29 cellular contexts compared by ENCODE assay signal in genomic region chr2:218026244-218026643, GRCh38. TPM values are rescaled to one million over a fixed set of nuclear protein-coding genes. Genes with fewer than 3 reads are reported as not detected.
DNase-seq lines count a peak whose midpoint lies in the region; TF ChIP-seq lines count a peak whose summit lies in the region.
"Had no signal": no experiment of that assay in that cellular context is flagged by ENCODE, and none has a peak within 500 bp of the region (broad histone marks: within the 10 kb centered on the region; RNA-seq: fewer than 3 reads in every experiment).

No MANE protein-coding gene starts in this region.

- H3K4me1 Mint-ChIP-seq in MCF 10A (ENCODE audit: insufficient read depth, unreplicated experiment), result no peaks in the 10 kb centered on the region
- peaks cover 11% of the 10 kb centered on the region for H3K4me1 Mint-ChIP-seq in type B pancreatic cell (ENCODE audit: unreplicated experiment)
- no peaks in the 10 kb centered on the region for H3K4me1 Mint-ChIP-seq in activated naive CD8-positive, alpha-beta T cell treated with anti-CD3 and anti-CD28 coated beads for 36 hours

- H3K9me3 Mint-ChIP-seq in MCF 10A (ENCODE audit: unreplicated experiment) (no peaks in the 10 kb centered on the region), type B pancreatic cell (no peaks in the 10 kb centered on the region)
- no peaks in the 10 kb centered on the region for H3K9me3 Mint-ChIP-seq in activated naive CD8-positive, alpha-beta T cell treated with anti-CD3 and anti-CD28 coated beads for 36 hours
- H3K9me3 Mint-ChIP-seq: neural crest cell; stimulated activated naive CD8-positive, alpha-beta T cell treated with anti-CD3 and anti-CD28 coated beads, Interleukin-15, Interleukin-2, amounts not matched to agents 100 ng/mL and 50 ng/mL, for 24 hours had no signal

- POLR2A ChIA-PET in MCF 10A (lab: Yijun Ruan, JAX), result no interaction called here
- POLR2A ChIA-PET in RWPE1 (lab: Yijun Ruan, JAX; ENCODE audit: low non-redundant PET), result no interaction called here

- CTCF ChIA-PET in MCF 10A (lab: Yijun Ruan, JAX), result interaction anchor here (0.6 kb wide), 1 partner anchor 86 kb away, joined by 4 read pairs; no protein-coding TSS in a partner anchor
- CTCF ChIA-PET in RWPE1 (lab: Yijun Ruan, JAX), result interaction anchor here (0.7 to 1.0 kb wide), 3 partner anchors 10 to 241 kb away, joined by 3 to 5 read pairs (median 3); no protein-coding TSS in a partner anchor

- H3K27me3 ChIP-seq in breast epithelium (no peaks in the 10 kb centered on the region), H7 (ENCODE audit: control insufficient read depth, insufficient read depth, low read length) (no peaks in the 10 kb centered on the region)
- H3K27me3 ChIP-seq: BE2C, colonic mucosa had no signal

- no peak for TF ChIP-seq POLR2A in breast epithelium (IDR thresholded peaks at IDR 0.05)

- H3K27ac Mint-ChIP-seq in MCF 10A (ENCODE audit: low read depth, unreplicated experiment), result no peak overlapping the region
- H3K27ac Mint-ChIP-seq in type B pancreatic cell, result no peak overlapping the region
- H3K27ac Mint-ChIP-seq in activated naive CD8-positive, alpha-beta T cell treated with anti-CD3 and anti-CD28 coated beads for 36 hours, result no peak overlapping the region
- H3K27ac Mint-ChIP-seq: stimulated activated naive CD8-positive, alpha-beta T cell treated with anti-CD3 and anti-CD28 coated beads, Interleukin-15, Interleukin-2, amounts not matched to agents 100 ng/mL and 50 ng/mL, for 24 hours; T-helper 17 cell had no signal

- intact Hi-C loops in breast epithelium (cut with DNase I; ENCODE audit: low total_unique reads), result loop anchor here (5.0 to 10.0 kb wide), 2 partner anchors 241 to 1879 kb away; no protein-coding TSS in a partner anchor
- intact Hi-C loops in MCF 10A (cut with micrococcal nuclease), result no loop called here

- H3K36me3 Mint-ChIP-seq in MCF 10A (ENCODE audit: insufficient read depth, unreplicated experiment) (no peaks in the 10 kb centered on the region), type B pancreatic cell (no peaks in the 10 kb centered on the region)
- no peaks in the 10 kb centered on the region for H3K36me3 Mint-ChIP-seq in activated naive CD8-positive, alpha-beta T cell treated with anti-CD3 and anti-CD28 coated beads for 36 hours
- H3K36me3 Mint-ChIP-seq: brain had no signal

- H3K36me3 ChIP-seq in breast epithelium, result no peaks in the 10 kb centered on the region
- H3K36me3 ChIP-seq in H7 (replicated peaks; ENCODE audit: control insufficient read depth, insufficient read depth, low read length), result no peaks in the 10 kb centered on the region
- H3K36me3 ChIP-seq: BE2C, colonic mucosa, HAP-1, lower lobe of right lung had no signal

- TF ChIP-seq CTCF in breast epithelium (IDR thresholded peaks at IDR 0.05), result no peak
- TF ChIP-seq CTCF in MCF 10A (IDR thresholded peaks at IDR 0.05; ENCODE audit: unreplicated experiment), result no peak
- TF ChIP-seq CTCF in RWPE1 (conservative IDR thresholded peaks at IDR 0.05; ENCODE audit: low read depth), result no peak
- no peak for TF ChIP-seq CTCF in type B pancreatic cell (conservative IDR thresholded peaks at IDR 0.05)

- H3K4me1 ChIP-seq in breast epithelium, result peaks cover 0 to 35% of the 10 kb centered on the region in 2 donors
- H3K4me1 ChIP-seq: Caco-2, colonic mucosa, HAP-1, lower lobe of right lung had no signal

- H3K27ac ChIP-seq in breast epithelium (peak overlapping the region; percentile 61 to 79), RWPE1 (peak overlapping the region; percentile 82)
- H3K27ac ChIP-seq: colonic mucosa, KMS-11, lower lobe of right lung had no signal

- H3K4me3 ChIP-seq in breast epithelium (no peak overlapping the region), H7 (ENCODE audit: insufficient read depth, low read depth, low read length) (no peak overlapping the region)
- H3K4me3 ChIP-seq: colonic mucosa, HAP-1, lower lobe of right lung, mucosa of descending colon had no signal

- H3K9me3 ChIP-seq in breast epithelium, result no peaks in the 10 kb centered on the region
- H3K9me3 ChIP-seq: BE2C, Caco-2, colonic mucosa, HAP-1, lower lobe of right lung, mucosa of descending colon, SK-N-SH had no signal

- DNase-seq in breast epithelium (ENCODE audit: low spot score in 2 of 2) (no peak), MCF 10A (ENCODE audit: unreplicated experiment) (no peak), RWPE1 (ENCODE audit: low spot score) (no peak), islet precursor cell (peak; percentile 41), type B pancreatic cell (ENCODE audit: extremely low spot score, unreplicated experiment) (peak; percentile 48), SK-N-DZ (ENCODE audit: low spot score) (no peak), H7 (no peak)
- no peak for DNase-seq in activated naive CD8-positive, alpha-beta T cell treated with anti-CD3 and anti-CD28 coated beads for 36 hours
- DNase-seq: activated CD4-positive, alpha-beta T cell treated with anti-CD3 and anti-CD28 coated beads, Interleukin-2, amount 50 U/mL, for 1 hour; colonic mucosa; DMS79; GF-D8; MV-4-11; NCI-H1694; NCI-H2171 treated with DMSO at 0.1 percent for 48 hours; NCI-H524 treated with DMSO at 0.1 percent for 48 hours; T-helper 17 cell; trophoblast cell had no signal

- no TSS peak for BruUV-seq in MCF 10A (replicated peaks; lab: Mats Ljungman, UMichigan)

- H3K4me3 Mint-ChIP-seq in MCF 10A (ENCODE audit: unreplicated experiment), result no peak overlapping the region
- no peak overlapping the region for H3K4me3 Mint-ChIP-seq in type B pancreatic cell
- no peak overlapping the region for H3K4me3 Mint-ChIP-seq in activated naive CD8-positive, alpha-beta T cell treated with anti-CD3 and anti-CD28 coated beads for 36 hours
- H3K4me3 Mint-ChIP-seq: neural crest cell; stimulated activated naive CD8-positive, alpha-beta T cell treated with anti-CD3 and anti-CD28 coated beads, Interleukin-15, Interleukin-2, amounts not matched to agents 100 ng/mL and 50 ng/mL, for 24 hours; T-helper 17 cell had no signal

- no peaks in the 10 kb centered on the region for H3K27me3 Mint-ChIP-seq in MCF 10A (ENCODE audit: insufficient read depth, unreplicated experiment)
- H3K27me3 Mint-ChIP-seq in type B pancreatic cell, result peaks cover 16% of the 10 kb centered on the region
- no peaks in the 10 kb centered on the region for H3K27me3 Mint-ChIP-seq in activated naive CD8-positive, alpha-beta T cell treated with anti-CD3 and anti-CD28 coated beads for 36 hours
- H3K27me3 Mint-ChIP-seq: stimulated activated naive CD8-positive, alpha-beta T cell treated with anti-CD3 and anti-CD28 coated beads, Interleukin-15, Interleukin-2, amounts not matched to agents 100 ng/mL and 50 ng/mL, for 24 hours; T-helper 17 cell had no signal

RNA-seq across cellular contexts. Expression of gene TNS1, which starts 23.4 kb away (rescaled TPM):
- total RNA-seq in breast epithelium, result 100 to 1,000 TPM; 141 to 577 (median 154) TPM
- 2.9 and 3.3 TPM in 2 replicates for total RNA-seq in MCF 10A (2022)
- total RNA-seq in type B pancreatic cell (ENCODE audit: low replicate concordance), result 59.2 and 87.5 TPM in 2 replicates
- polyA plus RNA-seq in SK-N-DZ (2014; cell fraction: cytosol; rRNA removed), result 3.5 and 3.9 TPM in 2 replicates
- polyA plus RNA-seq in SK-N-DZ (2014; cell fraction: nucleus; rRNA removed), result 3.5 and 10.2 TPM in 2 replicates
- total RNA-seq in H7 (2014; rRNA removed; shearing (Covaris generic)), result 3.1 and 3.8 TPM in 2 replicates
- 1 to 10 TPM in 1 of 2 experiments, under 1 TPM in 1; 0.89 to 1.4 TPM for total RNA-seq in activated naive CD8-positive, alpha-beta T cell treated with anti-CD3 and anti-CD28 coated beads for 36 hours

RNA-seq across cellular contexts. Expression of gene RUFY4, which starts 42.8 kb away (rescaled TPM):
- 1 to 10 TPM in 1 of 3 donors, not detected in 2; 2.8 TPM for total RNA-seq in breast epithelium
- total RNA-seq in MCF 10A (2022), result not detected in 2 replicates
- not detected in 2 replicates for total RNA-seq in type B pancreatic cell (ENCODE audit: low replicate concordance)
- polyA plus RNA-seq in SK-N-DZ (2014; cell fraction: cytosol; rRNA removed), result 0.39 TPM in 1 of 2 replicates, not detected in the other
- polyA plus RNA-seq in SK-N-DZ (2014; cell fraction: nucleus; rRNA removed), result 1.1 and 2.0 TPM in 2 replicates
- total RNA-seq in H7 (2014; rRNA removed; shearing (Covaris generic)), result not detected in 2 replicates
- total RNA-seq in activated naive CD8-positive, alpha-beta T cell treated with anti-CD3 and anti-CD28 coated beads for 36 hours, result 1 to 10 TPM; 1.6 to 2.0 TPM
- total RNA-seq: Caco-2, colonic mucosa, HT1080, lower lobe of right lung, mucosa of descending colon, neural crest cell had no signal
- polyA plus RNA-seq: SK-N-SH had no signal

Comparison
In these comparisons a context has a peak if more than half of its experiments do, and no peak if none do; other contexts are left out.
1. RNA of gene TNS1, which starts 23.4 kb away (total RNA-seq): 141 to 577 TPM in breast epithelium and 59.2 to 87.5 TPM in type B pancreatic cell; 2.9 to 3.3 TPM in MCF 10A, 3.1 to 3.8 TPM in H7 and 0.89 to 1.4 TPM in activated naive CD8-positive, alpha-beta T cell treated with anti-CD3 and anti-CD28 coated beads for 36 hours; every median in the first group is over 10 times any median in the second.
2. DNase-seq: peak in islet precursor cell (single experiment) and type B pancreatic cell (single experiment); none in breast epithelium (0 of 2), MCF 10A (single experiment), RWPE1 (single experiment), SK-N-DZ (single experiment), H7 (single experiment) and activated naive CD8-positive, alpha-beta T cell treated with anti-CD3 and anti-CD28 coated beads for 36 hours (single experiment).